Comparison of ENCODE assay signal across 1 cellular context in the genomic region with DNA sequence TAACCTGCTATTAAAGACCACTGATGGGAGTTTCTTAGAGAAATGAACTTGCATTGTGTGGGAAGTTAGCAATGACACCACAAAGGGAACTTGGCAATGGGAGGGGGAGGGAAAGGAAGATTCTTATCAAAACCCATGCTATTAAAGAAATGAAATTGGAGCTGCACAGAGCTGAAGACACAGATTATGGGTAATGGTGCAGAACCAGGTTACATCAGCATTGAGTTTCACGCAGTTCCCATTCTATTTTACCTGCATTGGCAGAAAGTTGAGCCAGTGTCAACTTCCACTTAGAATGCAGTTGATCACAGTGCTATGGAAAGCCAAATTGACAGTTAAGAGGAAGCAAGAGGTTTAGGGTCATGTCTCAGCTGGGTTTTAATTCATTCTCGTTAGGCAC.
TF ChIP-seq lines count a peak whose summit lies in the region.

No MANE protein-coding gene starts in this region.

TF ChIP-seq in GM23338, 12 proteins besides CTCF, POLR2A, EP300 and RAD21 (continued from another document):
- TF ChIP-seq, protein P1, sequence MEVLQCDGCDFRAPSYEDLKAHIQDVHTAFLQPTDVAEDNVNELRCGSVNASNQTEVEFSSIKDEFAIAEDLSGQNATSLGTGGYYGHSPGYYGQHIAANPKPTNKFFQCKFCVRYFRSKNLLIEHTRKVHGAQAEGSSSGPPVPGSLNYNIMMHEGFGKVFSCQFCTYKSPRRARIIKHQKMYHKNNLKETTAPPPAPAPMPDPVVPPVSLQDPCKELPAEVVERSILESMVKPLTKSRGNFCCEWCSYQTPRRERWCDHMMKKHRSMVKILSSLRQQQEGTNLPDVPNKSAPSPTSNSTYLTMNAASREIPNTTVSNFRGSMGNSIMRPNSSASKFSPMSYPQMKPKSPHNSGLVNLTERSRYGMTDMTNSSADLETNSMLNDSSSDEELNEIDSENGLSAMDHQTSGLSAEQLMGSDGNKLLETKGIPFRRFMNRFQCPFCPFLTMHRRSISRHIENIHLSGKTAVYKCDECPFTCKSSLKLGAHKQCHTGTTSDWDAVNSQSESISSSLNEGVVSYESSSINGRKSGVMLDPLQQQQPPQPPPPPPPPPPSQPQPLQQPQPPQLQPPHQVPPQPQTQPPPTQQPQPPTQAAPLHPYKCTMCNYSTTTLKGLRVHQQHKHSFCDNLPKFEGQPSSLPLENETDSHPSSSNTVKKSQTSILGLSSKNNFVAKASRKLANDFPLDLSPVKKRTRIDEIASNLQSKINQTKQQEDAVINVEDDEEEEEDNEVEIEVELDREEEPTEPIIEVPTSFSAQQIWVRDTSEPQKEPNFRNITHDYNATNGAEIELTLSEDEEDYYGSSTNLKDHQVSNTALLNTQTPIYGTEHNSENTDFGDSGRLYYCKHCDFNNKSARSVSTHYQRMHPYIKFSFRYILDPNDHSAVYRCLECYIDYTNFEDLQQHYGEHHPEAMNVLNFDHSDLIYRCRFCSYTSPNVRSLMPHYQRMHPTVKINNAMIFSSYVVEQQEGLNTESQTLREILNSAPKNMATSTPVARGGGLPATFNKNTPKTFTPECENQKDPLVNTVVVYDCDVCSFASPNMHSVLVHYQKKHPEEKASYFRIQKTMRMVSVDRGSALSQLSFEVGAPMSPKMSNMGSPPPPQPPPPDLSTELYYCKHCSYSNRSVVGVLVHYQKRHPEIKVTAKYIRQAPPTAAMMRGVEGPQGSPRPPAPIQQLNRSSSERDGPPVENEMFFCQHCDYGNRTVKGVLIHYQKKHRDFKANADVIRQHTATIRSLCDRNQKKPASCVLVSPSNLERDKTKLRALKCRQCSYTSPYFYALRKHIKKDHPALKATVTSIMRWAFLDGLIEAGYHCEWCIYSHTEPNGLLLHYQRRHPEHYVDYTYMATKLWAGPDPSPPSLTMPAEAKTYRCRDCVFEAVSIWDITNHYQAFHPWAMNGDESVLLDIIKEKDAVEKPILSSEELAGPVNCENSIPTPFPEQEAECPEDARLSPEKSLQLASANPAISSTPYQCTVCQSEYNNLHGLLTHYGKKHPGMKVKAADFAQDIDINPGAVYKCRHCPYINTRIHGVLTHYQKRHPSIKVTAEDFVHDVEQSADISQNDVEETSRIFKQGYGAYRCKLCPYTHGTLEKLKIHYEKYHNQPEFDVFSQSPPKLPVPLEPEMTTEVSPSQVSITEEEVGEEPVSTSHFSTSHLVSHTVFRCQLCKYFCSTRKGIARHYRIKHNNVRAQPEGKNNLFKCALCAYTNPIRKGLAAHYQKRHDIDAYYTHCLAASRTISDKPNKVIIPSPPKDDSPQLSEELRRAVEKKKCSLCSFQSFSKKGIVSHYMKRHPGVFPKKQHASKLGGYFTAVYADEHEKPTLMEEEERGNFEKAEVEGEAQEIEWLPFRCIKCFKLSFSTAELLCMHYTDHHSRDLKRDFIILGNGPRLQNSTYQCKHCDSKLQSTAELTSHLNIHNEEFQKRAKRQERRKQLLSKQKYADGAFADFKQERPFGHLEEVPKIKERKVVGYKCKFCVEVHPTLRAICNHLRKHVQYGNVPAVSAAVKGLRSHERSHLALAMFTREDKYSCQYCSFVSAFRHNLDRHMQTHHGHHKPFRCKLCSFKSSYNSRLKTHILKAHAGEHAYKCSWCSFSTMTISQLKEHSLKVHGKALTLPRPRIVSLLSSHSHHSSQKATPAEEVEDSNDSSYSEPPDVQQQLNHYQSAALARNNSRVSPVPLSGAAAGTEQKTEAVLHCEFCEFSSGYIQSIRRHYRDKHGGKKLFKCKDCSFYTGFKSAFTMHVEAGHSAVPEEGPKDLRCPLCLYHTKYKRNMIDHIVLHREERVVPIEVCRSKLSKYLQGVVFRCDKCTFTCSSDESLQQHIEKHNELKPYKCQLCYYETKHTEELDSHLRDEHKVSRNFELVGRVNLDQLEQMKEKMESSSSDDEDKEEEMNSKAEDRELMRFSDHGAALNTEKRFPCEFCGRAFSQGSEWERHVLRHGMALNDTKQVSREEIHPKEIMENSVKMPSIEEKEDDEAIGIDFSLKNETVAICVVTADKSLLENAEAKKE (CRISPR knock-in tag; IDR thresholded peaks at IDR 0.05): no peak
- no peak for TF ChIP-seq POLR2AphosphoS5 (IDR thresholded peaks at IDR 0.05; ENCODE audit: low read depth)
- TF ChIP-seq NANOG (IDR thresholded peaks at IDR 0.05; ENCODE audit: borderline replicate concordance): no peak
- TF ChIP-seq STAT1 (IDR thresholded peaks at IDR 0.05; ENCODE audit: unreplicated experiment): no peak
- TF ChIP-seq EZH2phosphoT487 (IDR thresholded peaks at IDR 0.05; ENCODE audit: unreplicated experiment): no peak
- no peak for TF ChIP-seq EZH2 (IDR thresholded peaks at IDR 0.05; ENCODE audit: low read depth, unreplicated experiment)
